Comparison of ENCODE assay signal across 8 cellular contexts in the genomic region with DNA sequence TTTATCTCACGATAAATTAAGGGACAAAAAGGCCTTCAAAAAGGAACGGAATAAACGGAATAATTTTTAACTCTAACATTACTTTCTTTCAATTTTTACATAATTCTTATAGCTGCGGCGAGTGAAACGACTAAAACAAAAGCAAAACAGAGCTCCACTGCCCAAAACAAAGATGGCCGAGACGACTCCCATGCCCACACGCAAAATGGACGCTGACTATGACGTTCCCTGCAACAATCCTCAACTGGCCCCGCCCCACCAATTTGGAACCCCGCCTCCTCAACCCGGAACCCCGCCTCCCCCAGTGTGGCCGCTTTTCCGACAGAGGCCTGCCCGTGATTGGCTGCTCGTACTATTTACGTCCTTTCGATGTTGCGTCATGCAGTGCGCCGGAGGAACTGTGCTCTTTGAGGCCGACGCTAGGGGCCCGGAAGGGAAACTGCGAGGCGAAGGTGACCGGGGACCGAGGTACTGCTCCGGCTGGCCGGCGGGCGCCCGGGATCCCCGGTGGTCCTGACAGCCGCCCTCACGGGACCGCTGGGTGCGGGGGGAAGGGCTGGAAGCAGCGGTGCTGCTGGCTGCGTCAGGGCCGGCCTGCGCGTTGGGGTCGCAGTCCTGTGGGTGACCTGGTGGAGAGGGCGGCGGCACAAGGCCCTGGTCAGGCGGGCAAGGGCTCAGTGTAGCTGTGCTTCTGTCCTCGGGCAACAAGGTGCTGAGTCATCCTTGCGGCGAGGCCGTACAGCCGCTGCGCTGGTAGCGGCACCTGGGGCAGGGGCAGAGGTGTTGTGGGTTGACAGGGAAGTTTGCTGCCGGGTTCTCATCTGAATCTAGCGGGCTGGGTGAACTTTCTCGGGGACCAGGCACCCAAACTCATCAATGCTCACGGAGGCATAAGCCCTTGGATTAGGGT. TPM values are rescaled to one million over a fixed set of nuclear protein-coding genes. Genes with fewer than 3 reads are reported as not detected.
DNase-seq lines count a peak whose midpoint lies in the region; TF ChIP-seq lines count a peak whose summit lies in the region.

A gene with protein sequence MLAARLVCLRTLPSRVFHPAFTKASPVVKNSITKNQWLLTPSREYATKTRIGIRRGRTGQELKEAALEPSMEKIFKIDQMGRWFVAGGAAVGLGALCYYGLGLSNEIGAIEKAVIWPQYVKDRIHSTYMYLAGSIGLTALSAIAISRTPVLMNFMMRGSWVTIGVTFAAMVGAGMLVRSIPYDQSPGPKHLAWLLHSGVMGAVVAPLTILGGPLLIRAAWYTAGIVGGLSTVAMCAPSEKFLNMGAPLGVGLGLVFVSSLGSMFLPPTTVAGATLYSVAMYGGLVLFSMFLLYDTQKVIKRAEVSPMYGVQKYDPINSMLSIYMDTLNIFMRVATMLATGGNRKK (plus strand): TSS at position 384 of the 910 bp plus-strand sequence. CDS start 1,992 bp downstream, outside the sequence.

- H3K9me3 ChIP-seq in SK-N-MC (ENCODE audit: low read depth, low read length): no peaks in the 10 kb centered on the region

- peak within 1 kb of the TSS; percentile 85 for H3K4me3 ChIP-seq in HFF-Myc (replicated peaks; ENCODE audit: low read depth, low read length)
- peak within 1 kb of the TSS; percentile 84 for H3K4me3 ChIP-seq in SK-N-MC

- H3K27ac ChIP-seq in SK-N-MC (peak within 1 kb of the TSS; percentile 82), temporal lobe (ENCODE audit: low read depth, low read length) (peak within 1 kb of the TSS; percentile 90)

- peak; percentile 98 for DNase-seq in GM04504 (ENCODE audit: low read depth)
- peak; percentile 92 for DNase-seq in HFF-Myc (ENCODE audit: extremely low read depth, low read depth)
- peak; percentile 98 for DNase-seq in NAMALWA (ENCODE audit: low spot score)
- peak; percentile 79 for DNase-seq in SK-N-MC (ENCODE audit: low read depth, low spot score)
- peak; percentile 98 for DNase-seq in activated naive CD4-positive, alpha-beta T cell treated with anti-CD3 and anti-CD28 coated beads, Interleukin-2, amount 50 U/mL, for 16 hours
- DNase-seq in germinal center (ENCODE audit: low spot score): peak; percentile 95
- DNase-seq in nucleus accumbens (lab: John Stamatoyannopoulos, UW): peak; percentile 84 to 99 (median 98)

- H3K36me3 ChIP-seq in SK-N-MC (ENCODE audit: insufficient read depth, low read length): peaks cover 19% of the 10 kb centered on the region

- H3K9ac ChIP-seq in SK-N-MC (ENCODE audit: insufficient read length): peak within 1 kb of the TSS; percentile 94

- TF ChIP-seq CTCF in HFF-Myc (IDR thresholded peaks at IDR 0.05; ENCODE audit: low read depth, low read length, missing control alignments): peak; percentile 19

RNA-seq across cellular contexts. Expression of the gene that starts here (rescaled TPM):
- total RNA-seq in temporal lobe: 111 TPM

Comparison
In these comparisons a context has a peak if more than half of its experiments do, and no peak if none do; other contexts are left out.
1. Peak in every context shown above with its lines: DNase-seq, H3K4me3 ChIP-seq and H3K27ac ChIP-seq.